22 cellular contexts compared by ENCODE assay signal in the genomic region with DNA sequence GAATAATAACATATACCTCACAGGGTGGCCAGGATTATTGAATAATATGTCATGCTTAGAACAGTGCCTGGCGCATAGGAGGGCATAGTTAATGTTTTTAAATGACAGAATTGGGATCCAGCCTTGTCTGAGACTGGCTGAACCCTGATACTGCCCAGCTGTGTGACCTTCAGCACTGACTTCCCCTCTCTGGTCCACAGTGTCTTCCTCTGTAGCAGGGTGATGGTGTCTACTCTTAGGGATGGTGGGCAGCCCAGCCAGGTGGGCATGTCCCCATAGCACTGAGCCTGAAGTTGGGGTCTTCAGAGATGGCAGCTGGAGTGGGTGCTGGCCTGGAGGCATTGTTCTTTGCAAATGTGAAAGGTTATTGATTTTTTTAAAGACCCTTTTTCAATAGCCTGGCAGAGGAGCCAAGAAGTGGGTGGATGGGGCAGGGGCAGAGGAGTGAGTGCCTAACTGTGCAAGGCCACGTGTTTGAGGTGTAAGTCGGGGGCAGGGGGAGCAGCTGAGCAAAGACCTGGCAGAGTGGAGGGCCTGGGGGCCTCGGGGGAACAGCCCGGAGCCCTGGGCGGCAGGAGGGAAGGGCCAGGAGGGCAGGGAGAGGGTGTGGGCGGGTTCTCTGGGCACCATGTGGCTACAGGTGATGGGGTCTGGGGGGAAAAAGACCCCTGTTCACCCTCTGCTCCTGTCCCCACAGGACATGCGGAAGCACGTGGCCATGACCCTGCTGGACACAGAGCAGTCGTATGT. TPM values are rescaled to one million over a fixed set of nuclear protein-coding genes. Genes with fewer than 3 reads are reported as not detected.
DNase-seq lines count a peak whose midpoint lies in the region; ATAC-seq, FAIRE-seq and TF ChIP-seq lines count a peak whose summit lies in the region.
"Had no signal": no experiment of that assay in that cellular context is flagged by ENCODE, and none has a peak within 500 bp of the region (broad histone marks: within the 10 kb centered on the region; RNA-seq: fewer than 3 reads in every experiment).

No MANE protein-coding gene starts in this region.

- H3K27ac ChIP-seq in heart right ventricle = no peak overlapping the region
- no peak overlapping the region for H3K27ac ChIP-seq in osteoblast (ENCODE audit: low read depth, low read length)
- H3K27ac ChIP-seq in left lung = no peak overlapping the region
- no peak overlapping the region for H3K27ac ChIP-seq in smooth muscle cell (ENCODE audit: low read depth)
- H3K27ac ChIP-seq: HL-60, PC-9, SJSA1 had no signal

- POLR2A ChIA-PET in activated CD4-positive, alpha-beta T cell treated with anti-CD3 and anti-CD28 coated beads, Interleukin-2, amount 10 ng/mL, durations not matched to agents 7 days and 5 days (lab: Charles Lee) = no interaction called here

- H3K36me3 ChIP-seq in heart right ventricle (peaks cover 0 to 36% (median 6%) of the 10 kb centered on the region in 9 donors), bronchial epithelial cell (ENCODE audit: control insufficient read depth, insufficient read depth, low read length) (peaks cover 3% of the 10 kb centered on the region), osteoblast (ENCODE audit: insufficient read depth, low read length) (peaks cover 26% of the 10 kb centered on the region), left lung (peaks cover 0 to 19% of the 10 kb centered on the region in 2 donors), smooth muscle cell (ENCODE audit: low read depth) (no peaks in the 10 kb centered on the region)

- H3K4me2 ChIP-seq in osteoblast (ENCODE audit: insufficient read depth, low read length) (no peak overlapping the region), smooth muscle cell (no peak overlapping the region)
- H3K4me2 ChIP-seq: PC-9 had no signal

- peaks cover 13% of the 10 kb centered on the region for H3K4me1 Mint-ChIP-seq in activated CD4-positive, alpha-beta T cell treated with anti-CD3 and anti-CD28 coated beads, Interleukin-2, amount 10 ng/mL, durations not matched to agents 7 days and 5 days

- H3K79me2 ChIP-seq in osteoblast (ENCODE audit: insufficient read depth, low read length) = peaks cover 92% of the 10 kb centered on the region
- peaks cover 46% of the 10 kb centered on the region for H3K79me2 ChIP-seq in smooth muscle cell (ENCODE audit: low read depth)

- intact Hi-C loops in Right ventricle myocardium inferior (cut with DNase I) (no loop called here), heart right ventricle (cut with DNase I) (loop anchor here in 1 of 10 donors (5.0 kb wide), 1 partner anchor 46 kb away; no protein-coding TSS in a partner anchor), left lung (cut with DNase I) (no loop called here)

- TF ChIP-seq CTCF in heart right ventricle (IDR thresholded peaks at IDR 0.05) (no peak), bronchial epithelial cell (IDR thresholded peaks at IDR 0.05; ENCODE audit: insufficient read depth, low read length, severe bottlenecking) (no peak), osteoblast (IDR thresholded peaks at IDR 0.05; ENCODE audit: extremely low read depth, low read depth, low read length) (no peak), left lung (IDR thresholded peaks at IDR 0.05) (no peak), smooth muscle cell (IDR thresholded peaks at IDR 0.05; ENCODE audit: borderline replicate concordance, insufficient read depth, poor library complexity, severe bottlenecking) (no peak)

- H3K27me3 ChIP-seq in heart right ventricle = no peaks in the 10 kb centered on the region
- no peaks in the 10 kb centered on the region for H3K27me3 ChIP-seq in bronchial epithelial cell (ENCODE audit: control insufficient read depth, insufficient read depth, low read length)
- no peaks in the 10 kb centered on the region for H3K27me3 ChIP-seq in osteoblast (ENCODE audit: insufficient read depth, low read length)
- no peaks in the 10 kb centered on the region for H3K27me3 ChIP-seq in left lung
- no peaks in the 10 kb centered on the region for H3K27me3 ChIP-seq in smooth muscle cell (ENCODE audit: low read depth)
- H3K27me3 ChIP-seq: SJSA1 had no signal

- H3K4me3 ChIP-seq in heart right ventricle (no peak overlapping the region), bronchial epithelial cell (ENCODE audit: low read depth, low read length) (no peak overlapping the region), osteoblast (ENCODE audit: insufficient read depth, low read length) (no peak overlapping the region), left lung (no peak overlapping the region), smooth muscle cell (no peak overlapping the region)
- H3K4me3 ChIP-seq: PC-9, SJSA1 had no signal

- H4K20me1 ChIP-seq in osteoblast (ENCODE audit: insufficient read depth, low read length) (peaks cover 86% of the 10 kb centered on the region), smooth muscle cell (ENCODE audit: low read depth) (peaks cover 96% of the 10 kb centered on the region)

- no peak for ATAC-seq in Right ventricle myocardium inferior
- no peak for ATAC-seq in heart right ventricle
- ATAC-seq in left lung = no peak

- no peak overlapping the region for H3K27ac Mint-ChIP-seq in activated CD4-positive, alpha-beta T cell treated with anti-CD3 and anti-CD28 coated beads, Interleukin-2, amount 10 ng/mL, durations not matched to agents 7 days and 5 days

- H3K36me3 Mint-ChIP-seq in activated CD4-positive, alpha-beta T cell treated with anti-CD3 and anti-CD28 coated beads, Interleukin-2, amount 10 ng/mL, durations not matched to agents 7 days and 5 days (ENCODE audit: low read depth) = no peaks in the 10 kb centered on the region

- DNase-seq in Right ventricle myocardium inferior (ENCODE audit: missing footprints) (peak; percentile 25), heart right ventricle (no peak), bronchial epithelial cell (ENCODE audit: low read depth) (no peak), osteoblast (ENCODE audit: insufficient read length, low spot score, missing footprints) (peak; percentile 87), left lung (no peak), smooth muscle cell (lab: John Stamatoyannopoulos, UW; ENCODE audit: unreplicated experiment) (no peak)
- no peak for DNase-seq in activated CD4-positive, alpha-beta T cell treated with anti-CD3 and anti-CD28 coated beads, Interleukin-2, amount 10 ng/mL, durations not matched to agents 7 days and 5 days
- DNase-seq: Calu3, DND-41, Kasumi-1, MV-4-11, NCI-H1105 treated with DMSO at 0.1 percent for 48 hours, NCI-H1694, NCI-H2029 treated with DMSO at 0.1 percent for 48 hours, NCI-H446 treated with DMSO at 0.1 percent for 48 hours, NCI-H526 treated with DMSO at 0.1 percent for 48 hours, PC-9, Right ventricle myocardium superior had no signal

- H3F3A ChIP-seq in smooth muscle cell (ENCODE audit: low read depth) = no peaks in the 10 kb centered on the region

- 75 to 81% methylated on average over 7 to 10 of the region's 10 CpGs for WGBS in heart right ventricle, 2 donors
- 88% methylated on average over 6 of the region's 10 CpGs for WGBS in smooth muscle cell (ENCODE audit: low lambda C conversion rate)

- H3K9me3 ChIP-seq in heart right ventricle (no peaks in the 10 kb centered on the region), osteoblast (ENCODE audit: low read depth, low read length) (no peaks in the 10 kb centered on the region), left lung (no peaks in the 10 kb centered on the region), smooth muscle cell (replicated peaks; ENCODE audit: low read depth) (no peaks in the 10 kb centered on the region)
- H3K9me3 ChIP-seq: SJSA1 had no signal

- no peaks in the 10 kb centered on the region for H3K27me3 Mint-ChIP-seq in activated CD4-positive, alpha-beta T cell treated with anti-CD3 and anti-CD28 coated beads, Interleukin-2, amount 10 ng/mL, durations not matched to agents 7 days and 5 days

- H2AFZ ChIP-seq in osteoblast (ENCODE audit: low read length) = no peak overlapping the region
- H2AFZ ChIP-seq in smooth muscle cell (ENCODE audit: low read depth) = no peak overlapping the region
- H2AFZ ChIP-seq: PC-9 had no signal

- H3K9me3 Mint-ChIP-seq in activated CD4-positive, alpha-beta T cell treated with anti-CD3 and anti-CD28 coated beads, Interleukin-2, amount 10 ng/mL, durations not matched to agents 7 days and 5 days = no peaks in the 10 kb centered on the region

- H3K4me1 ChIP-seq in heart right ventricle (peaks cover 8 to 64% (median 34%) of the 10 kb centered on the region in 9 donors), osteoblast (ENCODE audit: insufficient read depth, low read length) (peaks cover 26% of the 10 kb centered on the region), left lung (peaks cover 0 to 22% of the 10 kb centered on the region in 2 donors), smooth muscle cell (ENCODE audit: low read depth) (no peaks in the 10 kb centered on the region)
- H3K4me1 ChIP-seq: SJSA1 had no signal

- FAIRE-seq in bronchial epithelial cell (lab: Jason Lieb, UNC) = peak; percentile 7
- FAIRE-seq: GM12892, H54 had no signal

- CTCF ChIA-PET in activated CD4-positive, alpha-beta T cell treated with anti-CD3 and anti-CD28 coated beads, Interleukin-2, amount 10 ng/mL, durations not matched to agents 7 days and 5 days (lab: Charles Lee) = no interaction called here

- H3K4me3 Mint-ChIP-seq in activated CD4-positive, alpha-beta T cell treated with anti-CD3 and anti-CD28 coated beads, Interleukin-2, amount 10 ng/mL, durations not matched to agents 7 days and 5 days = no peak overlapping the region

- H3K9ac ChIP-seq in smooth muscle cell (ENCODE audit: low read depth) = no peak overlapping the region

RNA-seq across cellular contexts. Expression of a gene that starts 29.8 kb away (rescaled TPM):
- 2.3 TPM for total RNA-seq in Right ventricle myocardium inferior
- total RNA-seq in heart right ventricle = 1 to 10 TPM; 1.0 to 9.2 (median 2.7) TPM
- polyA plus RNA-seq in heart right ventricle = 1 to 10 TPM; 2.0 to 5.6 TPM
- total RNA-seq in bronchial epithelial cell = 2.9 and 3.4 TPM in 2 replicates
- total RNA-seq in osteoblast = 2.9 and 4.0 TPM in 2 replicates
- total RNA-seq in left lung = 10 to 100 TPM; 11.7 to 30.7 TPM
- total RNA-seq in smooth muscle cell = 4.3 and 4.8 TPM in 2 replicates
- 5.5 and 9.4 TPM in 2 replicates for polyA plus RNA-seq in smooth muscle cell
- total RNA-seq in activated CD4-positive, alpha-beta T cell treated with anti-CD3 and anti-CD28 coated beads, Interleukin-2, amount 10 ng/mL, durations not matched to agents 7 days and 5 days = 10 to 100 TPM; 22.0 to 24.6 TPM

RNA-seq across cellular contexts. Expression of a gene that starts 38.3 kb away (rescaled TPM):
- total RNA-seq in Right ventricle myocardium inferior (57.1 TPM), heart right ventricle (10 to 100 TPM; 39.2 to 67.4 (median 52.2) TPM), bronchial epithelial cell (4.5 and 5.1 TPM in 2 replicates), osteoblast (50.1 and 67.0 TPM in 2 replicates), left lung (10 to 100 TPM; 56.3 to 69.1 TPM), smooth muscle cell (18.0 and 18.5 TPM in 2 replicates)
- polyA plus RNA-seq in heart right ventricle (10 to 100 TPM; 38.6 to 44.3 TPM), smooth muscle cell (27.4 and 27.8 TPM in 2 replicates)
- not detected for total RNA-seq in activated CD4-positive, alpha-beta T cell treated with anti-CD3 and anti-CD28 coated beads, Interleukin-2, amount 10 ng/mL, durations not matched to agents 7 days and 5 days

Comparison
In these comparisons a context has a peak if more than half of its experiments do, and no peak if none do; other contexts are left out.
1. DNase-seq: peak in Right ventricle myocardium inferior (single experiment) and osteoblast (single experiment); none in heart right ventricle (0 of 2), bronchial epithelial cell (single experiment), left lung (0 of 2), smooth muscle cell (single experiment) and activated CD4-positive, alpha-beta T cell treated with anti-CD3 and anti-CD28 coated beads, Interleukin-2, amount 10 ng/mL, durations not matched to agents 7 days and 5 days (single experiment).